8 cellular contexts compared by ENCODE assay signal in the genomic region with DNA sequence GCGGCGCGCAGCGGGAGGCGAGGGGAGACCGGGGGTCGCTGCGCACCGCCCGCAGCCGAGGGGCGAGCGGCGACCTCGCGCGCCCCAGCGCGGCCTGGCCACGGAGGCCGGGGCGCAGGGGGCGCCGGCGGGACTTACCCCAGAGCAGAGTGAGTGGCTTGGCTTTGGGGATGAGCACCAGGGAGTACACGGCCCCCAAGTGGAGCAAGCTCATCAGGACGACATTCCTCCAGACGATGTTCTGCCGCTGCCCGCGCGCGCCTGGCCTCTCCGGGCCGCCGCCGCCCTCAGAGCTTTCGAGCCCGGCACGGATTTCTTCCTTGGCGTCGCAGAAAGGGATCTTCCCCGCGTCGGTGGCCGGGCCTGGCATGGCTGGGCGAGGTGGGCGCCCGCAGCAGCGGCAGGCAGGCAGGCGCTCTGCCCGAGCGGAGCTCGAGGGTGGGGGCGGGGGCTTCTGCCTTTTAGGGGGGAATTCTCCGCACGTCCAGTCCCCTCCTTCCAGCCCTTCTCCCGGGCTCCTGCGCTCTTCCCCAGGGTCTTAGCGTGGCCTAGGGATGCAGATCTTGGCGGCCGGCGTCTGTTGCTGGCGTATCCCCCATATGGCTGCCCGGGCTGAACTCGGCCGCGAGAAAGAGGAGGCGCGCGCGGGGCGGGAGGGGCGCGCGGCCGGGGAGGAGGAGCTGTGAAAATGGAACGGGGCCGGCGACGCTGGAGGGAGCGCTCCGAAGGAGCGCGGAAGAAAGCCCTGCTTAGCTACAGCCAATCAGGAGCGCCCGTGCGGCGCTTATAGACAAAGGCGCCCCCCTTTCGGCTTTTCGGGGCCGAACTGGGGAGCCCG. TPM values are rescaled to one million over a fixed set of nuclear protein-coding genes. Genes with fewer than 3 reads are reported as not detected.
A peak's percentile ranks its signal among the peaks of the same experiment; 100 is the strongest.
DNase-seq lines count a peak whose midpoint lies in the region; ATAC-seq and TF ChIP-seq lines count a peak whose summit lies in the region.

Gene SCD5, minus strand, starts transcription at position 629 of the 838 bp plus-strand sequence. Its CDS starts 259 bp downstream, at position 370.

- WGBS in HUES64, result under 1% methylated on average over 94 of the region's 94 CpGs
- WGBS in adipose tissue, 3 donors, result 1% methylated on average over 83 to 94 of the region's 94 CpGs

- H3K27ac ChIP-seq in HUES64 (ENCODE audit: low read depth, low read length) (no peak within 1 kb of the TSS), adipose tissue (ENCODE audit: low read depth, low read length) (no peak within 1 kb of the TSS), parathyroid adenoma (peak within 1 kb of the TSS; percentile 15), upper lobe of right lung (no peak within 1 kb of the TSS)

- DNase-seq in DMS153 (lab: John Stamatoyannopoulos, UW), result peak; percentile 55
- peak; percentile 62 for DNase-seq in SK-MEL-5 (ENCODE audit: low read depth, low spot score)
- DNase-seq in cardiac septum (ENCODE audit: low spot score), result peak; percentile 81
- DNase-seq in upper lobe of right lung, result peak; percentile 78

- H3K9ac ChIP-seq in HUES64 (ENCODE audit: low read depth, low read length), result peak within 1 kb of the TSS; percentile 43; the same call in 1 of the 2 replicates
- H3K9ac ChIP-seq in parathyroid adenoma, result no peak within 1 kb of the TSS

- H3K36me3 ChIP-seq in HUES64 (ENCODE audit: insufficient read depth, low read length), result no peaks in the 10 kb centered on the region
- H3K36me3 ChIP-seq in parathyroid adenoma (ENCODE audit: control insufficient read depth, insufficient read depth, low read length), result no peaks in the 10 kb centered on the region
- no peaks in the 10 kb centered on the region for H3K36me3 ChIP-seq in upper lobe of right lung

- in situ Hi-C loops in SK-MEL-5 (cut with HindIII; ENCODE audit: low pct_unique_long_range_greater_than_20kb, low sequenced_read_pairs), result no loop called here

- intact Hi-C loops in cardiac septum (cut with DNase I) (no loop called here), upper lobe of right lung (cut with DNase I) (no loop called here)

- peak within 1 kb of the TSS; percentile 82 for H2AFZ ChIP-seq in parathyroid adenoma

- H3K4me2 ChIP-seq in parathyroid adenoma (ENCODE audit: low read length), result peak within 1 kb of the TSS; percentile 64

- H3K79me2 ChIP-seq in parathyroid adenoma, result no peaks in the 10 kb centered on the region

- H3K4me3 ChIP-seq in HUES64 (ENCODE audit: low read length) (peak within 1 kb of the TSS; percentile 58), parathyroid adenoma (ENCODE audit: low read depth, low read length) (peak within 1 kb of the TSS; percentile 70), upper lobe of right lung (peak within 1 kb of the TSS; percentile 72)

- H3K9me3 ChIP-seq in HUES64 (ENCODE audit: insufficient read depth, low read depth, low read length) (no peaks in the 10 kb centered on the region), parathyroid adenoma (ENCODE audit: control insufficient read depth, low read length) (no peaks in the 10 kb centered on the region), upper lobe of right lung (no peaks in the 10 kb centered on the region)

- TF ChIP-seq CTCF in parathyroid adenoma (IDR thresholded peaks at IDR 0.05), result no peak
- no peak for TF ChIP-seq CTCF in upper lobe of right lung (IDR thresholded peaks at IDR 0.05)

- peaks cover 100% of the 10 kb centered on the region for H3K27me3 ChIP-seq in HUES64 (ENCODE audit: insufficient read depth, low read length)
- no peaks in the 10 kb centered on the region for H3K27me3 ChIP-seq in parathyroid adenoma (ENCODE audit: control insufficient read depth, insufficient read depth, low read length)
- peaks cover 15% of the 10 kb centered on the region for H3K27me3 ChIP-seq in upper lobe of right lung

- ATAC-seq in GM21526 (IDR thresholded peaks at IDR 0.05; ENCODE audit: low FRiP score, unreplicated experiment) (peak; percentile 95), upper lobe of right lung (peak; percentile 88)

- H3K4me1 ChIP-seq in HUES64 (ENCODE audit: insufficient read depth, low read length), result peaks cover 17% of the 10 kb centered on the region; the same call in 1 of the 2 replicates
- peaks cover 4% of the 10 kb centered on the region for H3K4me1 ChIP-seq in parathyroid adenoma
- peaks cover 14% of the 10 kb centered on the region for H3K4me1 ChIP-seq in upper lobe of right lung

RNA-seq across cellular contexts. Expression of gene SCD5, which starts in this region (rescaled TPM):
- polyA plus RNA-seq in HUES64 (2013, experiment 1 of 2), result 1.8 TPM
- 3.8 TPM for polyA plus RNA-seq in HUES64 (2013, experiment 2 of 2)
- total RNA-seq in SK-MEL-5 (2014; rRNA removed; shearing (Covaris generic)), result 21.6 and 24.2 TPM in 2 replicates
- 24.3 and 25.2 TPM in 2 replicates for polyA plus RNA-seq in SK-MEL-5 (2015; cell fraction: cytosol; rRNA removed)
- polyA plus RNA-seq in SK-MEL-5 (2015; cell fraction: nucleus; rRNA removed), result 2.5 and 4.7 TPM in 2 replicates
- polyA plus RNA-seq in adipose tissue, result 10 to 100 TPM in 2 of 3 donors, 1 to 10 TPM in 1; 4.3 to 18.6 (median 14.3) TPM
- 2.1 TPM for total RNA-seq in cardiac septum
- total RNA-seq in upper lobe of right lung, result 20.6 TPM
